ENCODE assay signal across 25 cellular contexts in the genomic region with DNA sequence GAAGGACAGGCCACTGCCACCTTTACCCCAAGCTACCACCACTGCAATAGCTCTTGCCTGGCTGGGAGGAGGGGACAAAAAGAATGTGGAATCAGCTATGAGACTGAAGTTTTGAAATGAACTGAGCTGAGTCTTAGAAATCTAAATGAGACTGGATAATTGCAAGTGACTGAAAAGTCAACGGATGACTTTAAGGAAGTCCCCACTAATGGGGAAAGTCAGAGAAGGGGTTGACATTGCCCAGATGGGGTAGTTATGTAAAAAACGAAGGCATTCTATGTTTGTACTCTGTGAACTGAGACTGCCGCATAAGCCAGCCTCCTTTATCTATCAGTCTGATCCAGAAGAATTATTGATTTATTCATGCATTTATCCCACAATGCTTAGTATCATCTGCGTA.
"Had no signal": no experiment of that assay in that cellular context is flagged by ENCODE, and none has a peak within 500 bp of the region (broad histone marks: within the 10 kb centered on the region; RNA-seq: fewer than 3 reads in every experiment).

No MANE protein-coding gene starts in this region.

- H3K4me1 Mint-ChIP-seq: activated naive CD8-positive, alpha-beta T cell treated with anti-CD3 and anti-CD28 coated beads for 36 hours had no signal

- H3K4me1 ChIP-seq: body of pancreas, lower lobe of right lung, testis had no signal

- ATAC-seq: body of pancreas; lower lobe of right lung; mucosa of descending colon; natural killer cell treated with Interleukin-12 subunit alpha and Interleukin-12 subunit beta and Interleukin-15 and Interleukin-18, amount 100 ng/mL, for 72 hours; stimulated activated naive CD8-positive, alpha-beta T cell treated with anti-CD3 and anti-CD28 coated beads, Interleukin-15, Interleukin-2, amounts not matched to agents 100 U/mL and 50 U/mL, for 24 hours had no signal

- H3K79me2 ChIP-seq: hepatocyte had no signal

- H2AFZ ChIP-seq: hepatocyte had no signal

- H3K36me3 ChIP-seq: adrenal gland, lower lobe of right lung, right lobe of liver had no signal

- H3K27ac ChIP-seq: adrenal gland, body of pancreas, coronary artery, dorsolateral prefrontal cortex, hepatocyte, lower lobe of right lung, right lobe of liver, testis, VCaP had no signal

- H3K27ac Mint-ChIP-seq: activated naive CD8-positive, alpha-beta T cell treated with anti-CD3 and anti-CD28 coated beads for 36 hours; natural killer cell treated with Interleukin-12 subunit alpha and Interleukin-12 subunit beta and Interleukin-15 and Interleukin-18, amount 100 ng/mL, for 72 hours had no signal

- H3K27me3 ChIP-seq: adrenal gland, body of pancreas, hepatocyte, right lobe of liver, testis had no signal

- H3K36me3 Mint-ChIP-seq: activated naive CD8-positive, alpha-beta T cell treated with anti-CD3 and anti-CD28 coated beads for 36 hours; natural killer cell treated with Interleukin-12 subunit alpha and Interleukin-12 subunit beta and Interleukin-15 and Interleukin-18, amount 100 ng/mL, for 72 hours had no signal

- H3K4me2 ChIP-seq: hepatocyte had no signal

- H3K9me3 Mint-ChIP-seq: activated naive CD8-positive, alpha-beta T cell treated with anti-CD3 and anti-CD28 coated beads for 36 hours; natural killer cell treated with Interleukin-12 subunit alpha and Interleukin-12 subunit beta and Interleukin-15 and Interleukin-18, amount 100 ng/mL, for 72 hours had no signal

- DNase-seq: activated CD4-positive, alpha-beta T cell treated with anti-CD3 and anti-CD28 coated beads for 4 hours; activated CD4-positive, alpha-beta T cell treated with anti-CD3 and anti-CD28 coated beads, Interleukin-2, amount 50 U/mL, for 4 hours; activated effector memory CD4-positive, alpha-beta T cell treated with Interleukin-2 at 50 U/mL for 16 hours; activated naive CD4-positive, alpha-beta T cell treated with Interleukin-2 at 50 U/mL for 16 hours; activated naive CD8-positive, alpha-beta T cell treated with anti-CD3 and anti-CD28 coated beads for 36 hours; adrenal gland; aorta; body of pancreas; cerebellar nuclear complex; dorsolateral prefrontal cortex; effector memory CD4-positive, alpha-beta T cell; islet precursor cell; lower lobe of right lung; mesenchymal stem cell; mucosa of descending colon; posterior cingulate gyrus; stimulated activated CD4-positive, alpha-beta T cell treated with anti-CD3 and anti-CD28 coated beads, Interleukin-2, amount 100 ng/mL, for 48 hours; stimulated activated naive CD8-positive, alpha-beta T cell treated with anti-CD3 and anti-CD28 coated beads, Interleukin-15, Interleukin-2, amounts not matched to agents 100 U/mL and 50 U/mL, for 24 hours; testis; trophoblast cell had no signal

- H3K4me3 ChIP-seq: adrenal gland, body of pancreas, coronary artery, dorsolateral prefrontal cortex, hepatocyte, lower lobe of right lung, mucosa of descending colon, right lobe of liver, testis had no signal

- H3K9me3 ChIP-seq: adrenal gland, body of pancreas, lower lobe of right lung, mucosa of descending colon, right lobe of liver, testis had no signal

- H3K4me3 Mint-ChIP-seq: activated naive CD8-positive, alpha-beta T cell treated with anti-CD3 and anti-CD28 coated beads for 36 hours; natural killer cell treated with Interleukin-12 subunit alpha and Interleukin-12 subunit beta and Interleukin-15 and Interleukin-18, amount 100 ng/mL, for 72 hours had no signal
